19 cellular contexts compared by ENCODE assay signal in the genomic region with DNA sequence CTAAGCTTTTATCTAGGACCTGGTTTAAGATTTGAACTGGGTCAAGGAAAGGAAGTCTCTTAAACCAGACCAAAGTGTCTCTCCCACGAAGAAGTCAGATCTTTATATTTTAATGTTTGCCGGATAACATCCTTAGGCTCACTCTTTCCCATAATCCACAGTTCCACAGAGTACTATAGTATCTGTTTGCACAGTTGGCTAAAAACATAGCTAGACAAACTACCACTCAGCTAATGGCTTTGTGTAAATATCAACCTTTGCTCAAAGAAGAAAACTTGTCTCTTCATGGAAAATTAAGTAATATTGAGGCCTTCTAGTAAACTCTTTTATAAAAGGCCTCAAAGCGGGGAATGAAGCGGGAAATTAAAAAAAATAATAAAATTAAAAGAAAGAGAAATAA. TPM values are rescaled to one million over a fixed set of nuclear protein-coding genes. Genes with fewer than 3 reads are reported as not detected.
"Had no signal": no experiment of that assay in that cellular context is flagged by ENCODE, and none has a peak within 500 bp of the region (broad histone marks: within the 10 kb centered on the region; RNA-seq: fewer than 3 reads in every experiment).

No MANE protein-coding gene starts in this region.

- H3K36me3 ChIP-seq: cardiac muscle cell, WERI-Rb-1 had no signal

- H3K27me3 ChIP-seq: cardiac muscle cell, foreskin keratinocyte had no signal

- H3K4me3 ChIP-seq: cardiac muscle cell had no signal

- ATAC-seq: activated CD8-positive, alpha-beta T cell treated with anti-CD3 and anti-CD28 coated beads, Interleukin-2, amount 10 ng/mL, durations not matched to agents 7 days and 5 days; activated naive CD8-positive, alpha-beta T cell treated with anti-CD3 and anti-CD28 coated beads, Interleukin-2, amount 50 U/mL, for 24 hours; naive thymus-derived CD4-positive, alpha-beta T cell; T-cell had no signal

- H3K4me3 Mint-ChIP-seq: activated CD8-positive, alpha-beta T cell treated with anti-CD3 and anti-CD28 coated beads, Interleukin-2, amount 10 ng/mL, durations not matched to agents 7 days and 5 days; activated naive CD8-positive, alpha-beta T cell treated with anti-CD3 and anti-CD28 coated beads, Interleukin-2, amount 50 U/mL, for 24 hours; activated T-helper 1 cell treated with anti-CD3 and anti-CD28 coated beads, Interleukin-12 subunit alpha, Interleukin-12 subunit beta, Interleukin-2, Interleukin-4 antibody, amounts not matched to agents 30 ng/mL and 10 ng/mL and 1 ng/mL, durations not matched to agents 14 hours and 24 hours and 36 hours; naive thymus-derived CD4-positive, alpha-beta T cell; T-cell; T-helper 2 cell treated with Interferon-gamma antibody and Interleukin-4, amounts not matched to agents 5 μg/mL and 100 μg/mL, for 36 hours had no signal

- DNase-seq: activated CD4-positive, alpha-beta T cell treated with anti-CD3 and anti-CD28 coated beads for 1 hour; activated CD4-positive, alpha-beta T cell treated with anti-CD3 and anti-CD28 coated beads, Interleukin-2, amount 50 U/mL, for 1 hour; activated CD8-positive, alpha-beta T cell treated with anti-CD3 and anti-CD28 coated beads, Interleukin-2, amount 10 ng/mL, durations not matched to agents 7 days and 5 days; activated gamma-delta T cell; activated naive CD4-positive, alpha-beta T cell treated with anti-CD3 and anti-CD28 coated beads, Interleukin-2, amount 50 U/mL, for 16 hours; activated naive CD8-positive, alpha-beta T cell treated with anti-CD3 and anti-CD28 coated beads, Interleukin-2, amount 50 U/mL, for 24 hours; cortex of kidney; naive thymus-derived CD4-positive, alpha-beta T cell; stimulated activated CD4-positive, alpha-beta T cell treated with anti-CD3 and anti-CD28 coated beads, Interleukin-4, amount 100 ng/mL, for 24 hours; stimulated activated naive CD4-positive, alpha-beta T cell treated with Interleukin-2 at 50 U/mL for 16 hours; T-cell had no signal

- H3K4me1 Mint-ChIP-seq: activated naive CD8-positive, alpha-beta T cell treated with anti-CD3 and anti-CD28 coated beads, Interleukin-2, amount 50 U/mL, for 24 hours; naive thymus-derived CD4-positive, alpha-beta T cell; T-cell had no signal

- H3K27me3 Mint-ChIP-seq: activated naive CD8-positive, alpha-beta T cell treated with anti-CD3 and anti-CD28 coated beads, Interleukin-2, amount 50 U/mL, for 24 hours; T-cell had no signal

- H3K27ac ChIP-seq: foreskin keratinocyte, WERI-Rb-1 had no signal

- H3K27ac Mint-ChIP-seq: activated CD8-positive, alpha-beta T cell treated with anti-CD3 and anti-CD28 coated beads, Interleukin-2, amount 10 ng/mL, durations not matched to agents 7 days and 5 days; activated naive CD8-positive, alpha-beta T cell treated with anti-CD3 and anti-CD28 coated beads, Interleukin-2, amount 50 U/mL, for 24 hours; activated T-helper 1 cell treated with anti-CD3 and anti-CD28 coated beads, Interleukin-12 subunit alpha, Interleukin-12 subunit beta, Interleukin-2, Interleukin-4 antibody, amounts not matched to agents 30 ng/mL and 10 ng/mL and 1 ng/mL, durations not matched to agents 14 hours and 24 hours and 36 hours; T-cell; T-helper 2 cell treated with Interferon-gamma antibody and Interleukin-4, amounts not matched to agents 5 μg/mL and 100 μg/mL, for 36 hours had no signal

- H3K36me3 Mint-ChIP-seq: naive thymus-derived CD4-positive, alpha-beta T cell; T-cell had no signal

- H3K9me3 Mint-ChIP-seq: activated naive CD8-positive, alpha-beta T cell treated with anti-CD3 and anti-CD28 coated beads, Interleukin-2, amount 50 U/mL, for 24 hours; activated T-helper 1 cell treated with anti-CD3 and anti-CD28 coated beads, Interleukin-12 subunit alpha, Interleukin-12 subunit beta, Interleukin-2, Interleukin-4 antibody, amounts not matched to agents 30 ng/mL and 10 ng/mL and 1 ng/mL, durations not matched to agents 14 hours and 24 hours and 36 hours; naive thymus-derived CD4-positive, alpha-beta T cell; T-cell; T-helper 2 cell treated with Interferon-gamma antibody and Interleukin-4, amounts not matched to agents 5 μg/mL and 100 μg/mL, for 36 hours had no signal

RNA-seq across cellular contexts. Expression of a gene that starts 13.5 kb away (rescaled TPM):
- total RNA-seq: activated CD8-positive, alpha-beta T cell treated with anti-CD3 and anti-CD28 coated beads, Interleukin-2, amount 10 ng/mL, durations not matched to agents 7 days and 5 days; activated T-helper 1 cell treated with anti-CD3 and anti-CD28 coated beads, Interleukin-12 subunit alpha, Interleukin-12 subunit beta, Interleukin-2, Interleukin-4 antibody, amounts not matched to agents 30 ng/mL and 10 ng/mL and 1 ng/mL, durations not matched to agents 14 hours and 24 hours and 36 hours; foreskin keratinocyte; glomerular endothelial cell; lower leg skin; naive thymus-derived CD4-positive, alpha-beta T cell; osteoblast; T-cell had no signal
- polyA plus RNA-seq: foreskin keratinocyte had no signal
